In genomic region chr17:18037482-18037881, GRCh38 we compare ENCODE assay signal across 12 cellular contexts. TPM values are rescaled to one million over a fixed set of nuclear protein-coding genes. Genes with fewer than 3 reads are reported as not detected.
DNase-seq lines count a peak whose midpoint lies in the region; ATAC-seq, FAIRE-seq and TF ChIP-seq lines count a peak whose summit lies in the region.
"Had no signal": no experiment of that assay in that cellular context is flagged by ENCODE, and none has a peak within 500 bp of the region (broad histone marks: within the 10 kb centered on the region; RNA-seq: fewer than 3 reads in every experiment).

No MANE protein-coding gene starts in this region.

- peaks cover 11% of the 10 kb centered on the region for H3K79me2 ChIP-seq in fibroblast of lung (ENCODE audit: control insufficient read depth, insufficient read depth, low read length)

- TF ChIP-seq RAD21 in A549 (conservative IDR thresholded peaks at IDR 0.05 in 1 of 2, IDR thresholded peaks at IDR 0.05 in 1 of 2): no peak

- no peaks in the 10 kb centered on the region for H4K20me1 ChIP-seq in fibroblast of lung (ENCODE audit: control insufficient read depth, extremely low read depth, insufficient read depth, low read length)

- no peak for FAIRE-seq in A549 (lab: Jason Lieb, UNC)

- TF ChIP-seq CTCF in A549 (IDR thresholded peaks at IDR 0.05): no peak
- TF ChIP-seq CTCF in GM12865 (IDR thresholded peaks at IDR 0.05; ENCODE audit: insufficient read depth, low read depth, low read length, missing control alignments): no peak
- no peak for TF ChIP-seq CTCF in fibroblast of lung (conservative IDR thresholded peaks at IDR 0.05 in 1 of 2, IDR thresholded peaks at IDR 0.05 in 1 of 2; ENCODE audit: low read depth in 1 of 2, low read length in 2 of 2)
- TF ChIP-seq CTCF in esophagus muscularis mucosa (IDR thresholded peaks at IDR 0.05): no peak

- CTCF ChIA-PET in A549 (lab: Yijun Ruan, JAX): interaction anchor here (0.7 to 8.3 kb wide), 7 partner anchors 43 to 356 kb away, joined by 3 to 214 read pairs (median 4); partner anchors contain the start of gene RAI1

- no peak overlapping the region for H2AFZ ChIP-seq in fibroblast of lung (ENCODE audit: low read length)

- DNase-seq in A549 (ENCODE audit: low read depth in 1 of 2, low spot score in 1 of 2) (no peak), GM12865 (ENCODE audit: low read depth) (no peak), SIG-M5 (lab: John Stamatoyannopoulos, UW) (peak; percentile 70), fibroblast of lung (ENCODE audit: low read depth in 2 of 2) (no peak), esophagus muscularis mucosa (ENCODE audit: extremely low spot score) (no peak), DMS 273 (lab: John Stamatoyannopoulos, UW; ENCODE audit: unreplicated experiment) (no peak), NCI-H146 (lab: John Stamatoyannopoulos, UW) (no peak)
- DNase-seq: amniotic stem cell, DMS153, foreskin fibroblast had no signal

- TF ChIP-seq EP300 in A549 (IDR thresholded peaks at IDR 0.05): no peak
- no peak for TF ChIP-seq EP300 in esophagus muscularis mucosa (IDR thresholded peaks at IDR 0.05)

- no peak overlapping the region for H3K4me3 ChIP-seq in A549
- peak overlapping the region; percentile 82; the same call in 1 of the 2 replicates for H3K4me3 ChIP-seq in GM12865 (ENCODE audit: low read depth, low read length)
- H3K4me3 ChIP-seq in fibroblast of lung (replicated peaks in 1 of 4; ENCODE audit: control extremely low read depth in 1 of 4, insufficient read depth in 1 of 4, low read depth in 3 of 4, low read length in 4 of 4): no peak overlapping the region
- no peak overlapping the region for H3K4me3 ChIP-seq in esophagus muscularis mucosa

- H3K27ac ChIP-seq in A549: no peak overlapping the region
- no peak overlapping the region for H3K27ac ChIP-seq in fibroblast of lung (ENCODE audit: insufficient read depth, low read length)
- no peak overlapping the region for H3K27ac ChIP-seq in esophagus muscularis mucosa (replicated peaks in 1 of 4)
- H3K27ac ChIP-seq: SJSA1 had no signal

- POLR2A ChIA-PET in A549 (lab: Yijun Ruan, JAX): no interaction called here

- H3K9me3 ChIP-seq in A549: no peaks in the 10 kb centered on the region
- H3K9me3 ChIP-seq in fibroblast of lung (ENCODE audit: control insufficient read depth, insufficient read depth, low read depth, low read length): no peaks in the 10 kb centered on the region
- no peaks in the 10 kb centered on the region for H3K9me3 ChIP-seq in esophagus muscularis mucosa
- H3K9me3 ChIP-seq: SJSA1 had no signal

- 87% methylated on average over 6 of the region's 6 CpGs for WGBS in A549 (ENCODE audit: missing lambda C conversion rate)
- 62% methylated on average over 6 of the region's 6 CpGs for WGBS in esophagus muscularis mucosa

- intact Hi-C loops in esophagus muscularis mucosa (cut with DNase I): loop anchor here (10.0 kb wide), 2 partner anchors 113 to 143 kb away; no protein-coding TSS in a partner anchor

- no peaks in the 10 kb centered on the region for H3K27me3 ChIP-seq in fibroblast of lung (ENCODE audit: control insufficient read depth, insufficient read depth, low read length)
- no peaks in the 10 kb centered on the region for H3K27me3 ChIP-seq in esophagus muscularis mucosa
- H3K27me3 ChIP-seq: SJSA1 had no signal

- H3K9ac ChIP-seq in fibroblast of lung (ENCODE audit: insufficient read depth, low read length): no peak overlapping the region

- H3K4me2 ChIP-seq in A549 (peak overlapping the region; percentile 99), fibroblast of lung (ENCODE audit: extremely low read depth, insufficient read depth, low read length) (peak overlapping the region; percentile 96)

- H3K36me3 ChIP-seq in fibroblast of lung (ENCODE audit: control insufficient read depth, insufficient read depth, low read length): no peaks in the 10 kb centered on the region
- H3K36me3 ChIP-seq in esophagus muscularis mucosa: no peaks in the 10 kb centered on the region

- TF ChIP-seq POLR2A in A549 (IDR thresholded peaks at IDR 0.05; ENCODE audit: low read length): no peak
- no peak for TF ChIP-seq POLR2A in esophagus muscularis mucosa (IDR thresholded peaks at IDR 0.05; ENCODE audit: low read depth)

- H3K4me1 ChIP-seq in A549: peaks cover 31% of the 10 kb centered on the region
- peaks cover 15% of the 10 kb centered on the region for H3K4me1 ChIP-seq in fibroblast of lung (ENCODE audit: control insufficient read depth, extremely low read depth, insufficient read depth, low read length)
- peaks cover 38 to 54% (median 48%) of the 10 kb centered on the region in 4 donors for H3K4me1 ChIP-seq in esophagus muscularis mucosa

- ATAC-seq in A549 (no peak), HG03097 (IDR thresholded peaks at IDR 0.05; ENCODE audit: low FRiP score, unreplicated experiment) (no peak)

TF ChIP-seq in A549, 52 proteins besides CTCF, POLR2A, EP300 and RAD21:
- no peak for TF ChIP-seq ZFP36 (IDR thresholded peaks at IDR 0.05; ENCODE audit: borderline replicate concordance, partially characterized antibody)
- no peak for TF ChIP-seq BCL3 (IDR thresholded peaks at IDR 0.05)
- no peak for TF ChIP-seq MAZ (IDR thresholded peaks at IDR 0.05; ENCODE audit: borderline replicate concordance, low read depth, low read length)
- TF ChIP-seq USF2 (IDR thresholded peaks at IDR 0.05): no peak
- TF ChIP-seq POLR2AphosphoS2 (conservative IDR thresholded peaks at IDR 0.05; ENCODE audit: low read length): no peak
- TF ChIP-seq NFE2L2 (conservative IDR thresholded peaks at IDR 0.05; ENCODE audit: low read length): no peak

RNA-seq across cellular contexts. Expression of gene ATPAF2, which starts 1.5 kb away (rescaled TPM):
- polyA plus RNA-seq in A549 (2011; rRNA removed) (20.0 and 22.3 TPM in 2 replicates), A549 (2017; fragmentation: RNase III; extraction: RNeasy Plus Mini Kit Qiagen cat#74134 plus additional on column Dnase treatment) (20.7 to 21.4 TPM (median 21.3 TPM) in 3 replicates), fibroblast of lung (11.6 and 14.7 TPM in 2 replicates)
- polyA plus RNA-seq in A549 (2012; cell fraction: cytosol; rRNA removed): 29.6 and 33.3 TPM in 2 replicates
- polyA plus RNA-seq in A549 (2012; cell fraction: nucleus; rRNA removed): 55.7 and 61.1 TPM in 2 replicates
- 25.4 and 29.8 TPM in 2 replicates for polyA minus RNA-seq in A549 (2011; rRNA and poly(A)+ RNA removed)
- total RNA-seq in fibroblast of lung (10.3 and 12.6 TPM in 2 replicates), esophagus muscularis mucosa (10 to 100 TPM; 10.4 to 26.1 (median 12.3) TPM)
- polyA plus RNA-seq in fibroblast of lung (2012): 17.1 and 18.8 TPM in 2 replicates
- polyA minus RNA-seq in fibroblast of lung (ENCODE audit: low replicate concordance): 10.9 and 25.0 TPM in 2 replicates

RNA-seq across cellular contexts. Expression of gene GID4, which starts 1.7 kb away (rescaled TPM):
- polyA plus RNA-seq in A549 (2011; rRNA removed) (11.2 and 11.9 TPM in 2 replicates), A549 (2017; fragmentation: RNase III; extraction: RNeasy Plus Mini Kit Qiagen cat#74134 plus additional on column Dnase treatment) (11.4 to 11.6 TPM (median 11.5 TPM) in 3 replicates), fibroblast of lung (9.0 TPM in 2 replicates)
- polyA plus RNA-seq in A549 (2012; cell fraction: cytosol; rRNA removed): 5.4 and 6.3 TPM in 2 replicates
- polyA plus RNA-seq in A549 (2012; cell fraction: nucleus; rRNA removed): 3.2 and 4.1 TPM in 2 replicates
- polyA minus RNA-seq in A549 (2011; rRNA and poly(A)+ RNA removed): 17.4 and 20.3 TPM in 2 replicates
- total RNA-seq in fibroblast of lung (7.2 and 10.2 TPM in 2 replicates), esophagus muscularis mucosa (10 to 100 TPM; 33.1 to 39.8 (median 34.4) TPM)
- polyA plus RNA-seq in fibroblast of lung (2012): 6.8 and 7.6 TPM in 2 replicates
- polyA minus RNA-seq in fibroblast of lung (ENCODE audit: low replicate concordance): 13.8 and 14.8 TPM in 2 replicates

RNA-seq across cellular contexts. Expression of gene DRG2, which starts 50.3 kb away (rescaled TPM):
- 41.9 and 44.6 TPM in 2 replicates for polyA plus RNA-seq in A549 (2011; rRNA removed)
- 49.7 and 55.9 TPM in 2 replicates for polyA plus RNA-seq in A549 (2012; cell fraction: cytosol; rRNA removed)
- polyA plus RNA-seq in A549 (2012; cell fraction: nucleus; rRNA removed): 114 and 125 TPM in 2 replicates
- 48.2 to 51.9 TPM (median 48.3 TPM) in 3 replicates for polyA plus RNA-seq in A549 (2017; fragmentation: RNase III; extraction: RNeasy Plus Mini Kit Qiagen cat#74134 plus additional on column Dnase treatment)
- polyA minus RNA-seq in A549 (2011; rRNA and poly(A)+ RNA removed): 73.2 and 77.2 TPM in 2 replicates
- total RNA-seq in fibroblast of lung: 25.7 and 30.1 TPM in 2 replicates
- 26.7 and 32.2 TPM in 2 replicates for polyA plus RNA-seq in fibroblast of lung
- 29.6 and 33.8 TPM in 2 replicates for polyA plus RNA-seq in fibroblast of lung (2012)
- 56.4 and 67.3 TPM in 2 replicates for polyA minus RNA-seq in fibroblast of lung (ENCODE audit: low replicate concordance)
- 10 to 100 TPM; 27.4 to 33.8 (median 33.0) TPM for total RNA-seq in esophagus muscularis mucosa
